In the genomic region with DNA sequence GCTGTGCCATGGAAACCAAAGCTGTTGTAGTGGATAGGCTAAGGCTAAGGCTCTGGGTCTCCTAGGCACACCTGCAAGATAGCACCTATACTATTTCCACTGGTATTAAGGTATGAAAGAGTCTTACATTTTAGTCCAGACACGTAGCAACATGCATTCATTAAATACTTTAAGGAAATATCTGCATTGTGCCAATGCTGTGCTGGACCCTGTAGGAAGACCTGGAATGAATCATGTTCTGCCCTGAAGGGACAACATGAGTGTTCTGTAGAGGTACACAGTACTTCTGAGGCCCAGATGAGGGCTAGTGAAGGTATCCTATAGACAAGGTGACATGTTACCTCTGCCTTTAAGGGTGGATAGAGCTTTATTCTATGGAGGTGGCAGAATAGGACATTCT, we compare ENCODE assay signal across 1 cellular context.
TF ChIP-seq lines count a peak whose summit lies in the region.

No MANE protein-coding gene starts in this region.

TF ChIP-seq in IMR-90, 13 proteins besides CTCF, POLR2A, EP300 and RAD21:
- TF ChIP-seq, protein P1, sequence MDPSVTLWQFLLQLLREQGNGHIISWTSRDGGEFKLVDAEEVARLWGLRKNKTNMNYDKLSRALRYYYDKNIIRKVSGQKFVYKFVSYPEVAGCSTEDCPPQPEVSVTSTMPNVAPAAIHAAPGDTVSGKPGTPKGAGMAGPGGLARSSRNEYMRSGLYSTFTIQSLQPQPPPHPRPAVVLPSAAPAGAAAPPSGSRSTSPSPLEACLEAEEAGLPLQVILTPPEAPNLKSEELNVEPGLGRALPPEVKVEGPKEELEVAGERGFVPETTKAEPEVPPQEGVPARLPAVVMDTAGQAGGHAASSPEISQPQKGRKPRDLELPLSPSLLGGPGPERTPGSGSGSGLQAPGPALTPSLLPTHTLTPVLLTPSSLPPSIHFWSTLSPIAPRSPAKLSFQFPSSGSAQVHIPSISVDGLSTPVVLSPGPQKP (IDR thresholded peaks at IDR 0.05; ENCODE audit: borderline replicate concordance, low read depth, low read length), result no peak
- TF ChIP-seq MAZ (IDR thresholded peaks at IDR 0.05; ENCODE audit: borderline replicate concordance, low read depth, low read length), result no peak
- TF ChIP-seq FOS (IDR thresholded peaks at IDR 0.05; ENCODE audit: low read depth, low read length), result no peak
- no peak for TF ChIP-seq MAFK (IDR thresholded peaks at IDR 0.05; ENCODE audit: low read depth, low read length)
- no peak for TF ChIP-seq CEBPB (IDR thresholded peaks at IDR 0.05; ENCODE audit: low read depth, low read length)
- no peak for TF ChIP-seq SMC3 (IDR thresholded peaks at IDR 0.05; ENCODE audit: low read depth, low read length)
- TF ChIP-seq RFX5 (IDR thresholded peaks at IDR 0.05; ENCODE audit: low read depth, low read length), result no peak
